8 cellular contexts compared by ENCODE assay signal in genomic region chr3:32685604-32686185, GRCh38. TPM values are rescaled to one million over a fixed set of nuclear protein-coding genes. Genes with fewer than 3 reads are reported as not detected.
DNase-seq lines count a peak whose midpoint lies in the region; ATAC-seq and TF ChIP-seq lines count a peak whose summit lies in the region.

No MANE protein-coding gene starts in this region.

- ATAC-seq in GM23338 (no peak), RWPE2 (ENCODE audit: low read depth) (no peak; the same call in 2 of the 3 replicates), HG02610 (IDR thresholded peaks at IDR 0.05; ENCODE audit: unreplicated experiment) (no peak)

- H3K9me3 ChIP-seq in Caco-2 = 0 out of 2 replicates have a peak, but pooled peaks cover 2% of the 10 kb centered on the region
- H3K9me3 ChIP-seq in RWPE2 (ENCODE audit: severe bottlenecking) = no peaks in the 10 kb centered on the region
- no peaks in the 10 kb centered on the region for H3K9me3 ChIP-seq in esophagus (ENCODE audit: control insufficient read depth in 2 of 2, insufficient read depth in 1 of 2, low read depth in 1 of 2, low read length in 1 of 2)

- CTCF ChIA-PET in Caco-2 (lab: Charles Lee) = interaction anchor here (0.6 kb wide), 2 partner anchors 18 to 496 kb away, joined by 3 to 14 read pairs; no protein-coding TSS in a partner anchor

- H3K36me3 Mint-ChIP-seq in Caco-2 (ENCODE audit: insufficient read depth, unreplicated experiment) = peaks cover 17% of the 10 kb centered on the region
- H3K36me3 Mint-ChIP-seq in GM23338 (ENCODE audit: low read depth) = peaks cover 18% of the 10 kb centered on the region
- H3K36me3 Mint-ChIP-seq in osteocyte (ENCODE audit: unreplicated experiment) = peaks cover 5% of the 10 kb centered on the region

- H3K4me3 Mint-ChIP-seq in Caco-2 (ENCODE audit: unreplicated experiment) (peak overlapping the region; percentile 86), GM23338 (peak overlapping the region; percentile 98), osteocyte (ENCODE audit: unreplicated experiment) (peak overlapping the region; percentile 90)

- H3K27ac ChIP-seq in GM23338 (ENCODE audit: low read depth) = peak overlapping the region; percentile 86
- H3K27ac ChIP-seq in RWPE2 (ENCODE audit: poor library complexity, severe bottlenecking) = peak overlapping the region; percentile 41
- peak overlapping the region; percentile 88 to 94 for H3K27ac ChIP-seq in esophagus (ENCODE audit: low read depth in 2 of 2, low read length in 1 of 2)

- DNase-seq in Caco-2 = no peak
- DNase-seq in GM23338 (ENCODE audit: low spot score) = no peak
- DNase-seq in RWPE2 (ENCODE audit: low spot score) = no peak
- no peak for DNase-seq in osteocyte (ENCODE audit: extremely low spot score, unreplicated experiment)
- no peak for DNase-seq in NCI-H2081 (lab: John Stamatoyannopoulos, UW)
- DNase-seq in activated effector memory CD4-positive, alpha-beta T cell treated with Interleukin-2 at 50 U/mL for 16 hours = no peak

- H3K36me3 ChIP-seq in Caco-2 (ENCODE audit: control insufficient read depth, insufficient read depth, low read length) (no peaks in the 10 kb centered on the region), GM23338 (ENCODE audit: insufficient read depth) (no peaks in the 10 kb centered on the region), RWPE2 (ENCODE audit: low read depth) (peaks cover 7% of the 10 kb centered on the region; the same call in 1 of the 2 replicates), esophagus (ENCODE audit: control insufficient read depth in 2 of 2, insufficient read depth in 2 of 2, low read length in 1 of 2) (no peaks in the 10 kb centered on the region)

- H3K4me1 Mint-ChIP-seq in Caco-2 (ENCODE audit: low read depth, unreplicated experiment) = peaks cover 14% of the 10 kb centered on the region
- peaks cover 25% of the 10 kb centered on the region for H3K4me1 Mint-ChIP-seq in GM23338
- peaks cover 31% of the 10 kb centered on the region for H3K4me1 Mint-ChIP-seq in osteocyte (ENCODE audit: unreplicated experiment)

- 9 to 10% methylated on average over 20 of the region's 20 CpGs for WGBS in esophagus, 2 donors

- H3K27me3 ChIP-seq in Caco-2 (replicated peaks; ENCODE audit: control insufficient read depth, insufficient read depth, low read length) (no peaks in the 10 kb centered on the region), GM23338 (ENCODE audit: insufficient read depth) (no peaks in the 10 kb centered on the region), RWPE2 (ENCODE audit: insufficient read depth, poor library complexity, severe bottlenecking) (no peaks in the 10 kb centered on the region), esophagus (ENCODE audit: control insufficient read depth in 1 of 2, insufficient read depth in 2 of 2, low read length in 2 of 2) (no peaks in the 10 kb centered on the region)

- H3K4me1 ChIP-seq in Caco-2 (peaks cover 11% of the 10 kb centered on the region; the same call in 1 of the 2 replicates), GM23338 (ENCODE audit: insufficient read depth) (peaks cover 19% of the 10 kb centered on the region), RWPE2 (ENCODE audit: insufficient read depth, poor library complexity, severe bottlenecking) (peaks cover 9% of the 10 kb centered on the region), esophagus (ENCODE audit: control insufficient read depth in 2 of 2, insufficient read depth in 2 of 2, low read length in 1 of 2) (no peaks in the 10 kb centered on the region)

- no peaks in the 10 kb centered on the region for H3K9me2 ChIP-seq in GM23338 (ENCODE audit: insufficient read depth)

- BruUV-seq in Caco-2 (replicated peaks; lab: Mats Ljungman, UMichigan) = TSS peak; percentile 59

- intact Hi-C loops in Caco-2 (cut with micrococcal nuclease; ENCODE audit: unreplicated experiment) = loop anchor here (1.0 kb wide), 1 partner anchor 115 kb away; the partner anchor contains the start of gene DYNC1LI1

- TF ChIP-seq CTCF in Caco-2 (IDR thresholded peaks at IDR 0.05; ENCODE audit: insufficient read depth in 1 of 2, low read depth in 1 of 2, low read length in 1 of 2, severe bottlenecking in 1 of 2, unreplicated experiment in 1 of 2) (no peak), GM23338 (conservative IDR thresholded peaks at IDR 0.05; ENCODE audit: low read depth in 2 of 2) (no peak), RWPE2 (IDR thresholded peaks at IDR 0.05; ENCODE audit: poor library complexity, severe bottlenecking) (no peak), osteocyte (IDR thresholded peaks at IDR 0.05) (no peak)

- peak overlapping the region; percentile 88 for H3K4me2 ChIP-seq in GM23338

- H3K4me3 ChIP-seq in Caco-2 (ENCODE audit: low read depth, low read length) (peak overlapping the region; percentile 63), GM23338 (peak overlapping the region; percentile 88), RWPE2 (ENCODE audit: severe bottlenecking) (peak overlapping the region; percentile 72), esophagus (ENCODE audit: low read depth in 1 of 2, low read length in 2 of 2) (peak overlapping the region; percentile 91 to 97)

- H3K9me3 Mint-ChIP-seq in Caco-2 (ENCODE audit: unreplicated experiment) (no peaks in the 10 kb centered on the region), GM23338 (no peaks in the 10 kb centered on the region), osteocyte (ENCODE audit: unreplicated experiment) (no peaks in the 10 kb centered on the region)

- peaks cover 54% of the 10 kb centered on the region for H3K79me2 ChIP-seq in GM23338 (replicated peaks; ENCODE audit: insufficient read depth)

- POLR2A ChIA-PET in Caco-2 (lab: Charles Lee) = no interaction called here

- H4K20me1 ChIP-seq in GM23338 (replicated peaks; ENCODE audit: insufficient read depth) = peaks cover 9% of the 10 kb centered on the region

- H3K27ac Mint-ChIP-seq in Caco-2 (ENCODE audit: unreplicated experiment) (peak overlapping the region; percentile 82), GM23338 (peak overlapping the region; percentile 92), osteocyte (ENCODE audit: unreplicated experiment) (peak overlapping the region; percentile 93)

- peaks cover 9% of the 10 kb centered on the region; the same call in 1 of the 2 replicates for H3F3A ChIP-seq in GM23338 (replicated peaks; ENCODE audit: low read depth)

- H3K27me3 Mint-ChIP-seq in Caco-2 (ENCODE audit: insufficient read depth, unreplicated experiment) (no peaks in the 10 kb centered on the region), GM23338 (ENCODE audit: insufficient read depth, low read depth, poor library complexity) (peaks cover 10% of the 10 kb centered on the region), osteocyte (ENCODE audit: unreplicated experiment) (no peaks in the 10 kb centered on the region)

- H2AFZ ChIP-seq in GM23338 = peak overlapping the region; percentile 90

TF ChIP-seq in GM23338, 12 proteins besides CTCF, POLR2A, EP300 and RAD21 (continues in another document):
- TF ChIP-seq CREB1 (CRISPR knock-in tag; IDR thresholded peaks at IDR 0.05; ENCODE audit: low read depth) = no peak

RNA-seq across cellular contexts. Expression of gene CNOT10, which starts 0.7 kb away (rescaled TPM):
- total RNA-seq in Caco-2 (2022) (37.2 and 49.5 TPM in 2 replicates), osteocyte (47.7 and 49.6 TPM in 2 replicates)
- total RNA-seq in GM23338 (2014; rRNA removed; shearing (Covaris generic)) = 46.9 and 58.1 TPM in 2 replicates
- polyA plus RNA-seq in GM23338 (2016; fragmentation: Nextera tagmentation; extraction: Ambion mirVana) (24.2 and 27.2 TPM in 2 replicates), esophagus (10 to 100 TPM; 11.7 to 12.8 TPM)

Comparison
In these comparisons a context has a peak if more than half of its experiments do, and no peak if none do; other contexts are left out.
1. H3K27ac ChIP-seq: peak in every context shown above with its lines; median percentile 91 in esophagus; 86 in GM23338; 41 in RWPE2.